In genomic region chr7:117157121-117157870, GRCh38 we compare ENCODE assay signal across 9 cellular contexts.
A peak's percentile ranks its signal among the peaks of the same experiment; 100 is the strongest.
DNase-seq lines count a peak whose midpoint lies in the region; ATAC-seq, FAIRE-seq and TF ChIP-seq lines count a peak whose summit lies in the region.
"Had no signal": no experiment of that assay in that cellular context is flagged by ENCODE, and none has a peak within 500 bp of the region (broad histone marks: within the 10 kb centered on the region; RNA-seq: fewer than 3 reads in every experiment).

No MANE protein-coding gene starts in this region.

- no peaks in the 10 kb centered on the region for H4K20me1 ChIP-seq in Loucy (ENCODE audit: insufficient read depth, low read length, poor library complexity, severe bottlenecking)

- TF ChIP-seq EP300 in A549 (IDR thresholded peaks at IDR 0.05): no peak

- TF ChIP-seq POLR2A in A549 (IDR thresholded peaks at IDR 0.05; ENCODE audit: low read length): no peak

- no peak overlapping the region for H3K27ac Mint-ChIP-seq in CD8-positive, alpha-beta memory T cell

- H3K4me1 Mint-ChIP-seq in CD8-positive, alpha-beta memory T cell: no peaks in the 10 kb centered on the region

- no peaks in the 10 kb centered on the region for H3K36me3 Mint-ChIP-seq in CD8-positive, alpha-beta memory T cell

- H3K27me3 Mint-ChIP-seq in CD8-positive, alpha-beta memory T cell: no peaks in the 10 kb centered on the region

- H3K27ac ChIP-seq in A549 (peak overlapping the region in 1 of 2 experiments; percentile 58; a peak in 2 of 6 replicates), caudate nucleus (ENCODE audit: low read depth, low read length) (no peak overlapping the region)
- no peak overlapping the region for H3K27ac ChIP-seq in CD8-positive, alpha-beta memory T cell (ENCODE audit: low read depth, low read length)

- POLR2A ChIA-PET in A549 (lab: Yijun Ruan, JAX): no interaction called here
- POLR2A ChIA-PET in CD8-positive, alpha-beta memory T cell (lab: Charles Lee): no interaction called here

- H3K79me2 ChIP-seq in Loucy (ENCODE audit: insufficient read depth, low read length): no peaks in the 10 kb centered on the region

- 53% methylated on average over 4 of the region's 4 CpGs for WGBS in A549 (ENCODE audit: missing lambda C conversion rate)

- H3K4me2 ChIP-seq in A549: peak overlapping the region; percentile 48
- H3K4me2 ChIP-seq in Loucy (ENCODE audit: low read depth, low read length, poor library complexity, severe bottlenecking): no peak overlapping the region

- H3F3A ChIP-seq in Loucy (ENCODE audit: low read depth): no peaks in the 10 kb centered on the region

- no peak overlapping the region for H2AFZ ChIP-seq in Loucy (ENCODE audit: low read length)

- no peaks in the 10 kb centered on the region for H3K9me3 Mint-ChIP-seq in CD8-positive, alpha-beta memory T cell

- ATAC-seq in A549 (peak; percentile 76 to 90), left lobe of liver (peak; percentile 95), HG02759 (IDR thresholded peaks at IDR 0.05; ENCODE audit: unreplicated experiment) (no peak)

- TF ChIP-seq CTCF in A549 (IDR thresholded peaks at IDR 0.05) (peak; percentile 26; the same call in 2 of the 3 replicates), Loucy (conservative IDR thresholded peaks at IDR 0.05; ENCODE audit: low read length) (peak; percentile 34)

- H3K27me3 ChIP-seq in Loucy (ENCODE audit: insufficient read depth, low read length, poor library complexity, severe bottlenecking): no peaks in the 10 kb centered on the region
- H3K27me3 ChIP-seq in CD8-positive, alpha-beta memory T cell (ENCODE audit: insufficient read depth, low read length, poor library complexity, severe bottlenecking): no peaks in the 10 kb centered on the region

- H3K4me1 ChIP-seq in A549 (peaks cover 36% of the 10 kb centered on the region), Loucy (ENCODE audit: insufficient read depth, low read length, poor library complexity, severe bottlenecking) (peaks cover 4% of the 10 kb centered on the region)
- no peaks in the 10 kb centered on the region for H3K4me1 ChIP-seq in CD8-positive, alpha-beta memory T cell (ENCODE audit: insufficient read depth, low read length)

- no peak for FAIRE-seq in A549 (lab: Jason Lieb, UNC)

- TF ChIP-seq RAD21 in A549 (conservative IDR thresholded peaks at IDR 0.05 in 1 of 2, IDR thresholded peaks at IDR 0.05 in 1 of 2): 0 out of 5 replicates have a peak, but pooled peaks of 1 of the 2 experiments have one; percentile 1

- no peaks in the 10 kb centered on the region for H3K9me2 ChIP-seq in Loucy (replicated peaks; ENCODE audit: low read depth, low read length)

- DNase-seq in A549 (ENCODE audit: low read depth in 1 of 2, low spot score in 1 of 2) (peak; percentile 17 to 37), caudate nucleus (lab: John Stamatoyannopoulos, UW) (peak in 49 of 61 donors; percentile 1 to 84 (median 21)), left lobe of liver (ENCODE audit: low spot score) (peak; percentile 76)
- DNase-seq in stimulated activated CD4-positive, alpha-beta T cell treated with anti-CD3 and anti-CD28 coated beads, Interleukin-4, amount 100 ng/mL, for 24 hours: no peak
- no peak for DNase-seq in stimulated activated CD4-positive, alpha-beta T cell treated with anti-CD3 and anti-CD28 coated beads, Interleukin-15, amount 100 ng/mL, for 24 hours
- no peak for DNase-seq in CD8-positive, alpha-beta memory T cell
- DNase-seq: Calu3 had no signal

- H3K9me3 ChIP-seq in A549: no peaks in the 10 kb centered on the region
- H3K9me3 ChIP-seq in Loucy (ENCODE audit: insufficient read depth, low read depth, low read length): no peaks in the 10 kb centered on the region
- no peaks in the 10 kb centered on the region for H3K9me3 ChIP-seq in CD8-positive, alpha-beta memory T cell (ENCODE audit: low read length)

- no peak overlapping the region for H3K9ac ChIP-seq in Loucy (ENCODE audit: low read depth, low read length, poor library complexity, severe bottlenecking)

- no peak overlapping the region for H3K4me3 Mint-ChIP-seq in CD8-positive, alpha-beta memory T cell

- no peak overlapping the region for H3K4me3 ChIP-seq in A549
- no peak overlapping the region for H3K4me3 ChIP-seq in Loucy (ENCODE audit: low read length, poor library complexity, severe bottlenecking)
- H3K4me3 ChIP-seq in CD8-positive, alpha-beta memory T cell (ENCODE audit: low read length): no peak overlapping the region

- H3K36me3 ChIP-seq in Loucy (ENCODE audit: insufficient read depth, low read length): no peaks in the 10 kb centered on the region
- H3K36me3 ChIP-seq in CD8-positive, alpha-beta memory T cell (ENCODE audit: insufficient read depth, low read length): no peaks in the 10 kb centered on the region

- CTCF ChIA-PET in A549 (lab: Yijun Ruan, JAX): interaction anchor here (0.7 to 1.2 kb wide), 5 partner anchors 11 to 23 kb away, joined by 3 to 5 read pairs (median 3); no protein-coding TSS in a partner anchor
- CTCF ChIA-PET in CD8-positive, alpha-beta memory T cell (lab: Charles Lee): no interaction called here

TF ChIP-seq in A549, 52 proteins besides CTCF, POLR2A, EP300 and RAD21:
- TF ChIP-seq MAZ (IDR thresholded peaks at IDR 0.05; ENCODE audit: borderline replicate concordance, low read depth, low read length) (no peak), BHLHE40 (IDR thresholded peaks at IDR 0.05; ENCODE audit: low read depth, low read length) (no peak), KDM1A (IDR thresholded peaks at IDR 0.05; ENCODE audit: low read depth) (no peak), PHF8 (IDR thresholded peaks at IDR 0.05; ENCODE audit: borderline replicate concordance, low read depth) (no peak), JUNB (IDR thresholded peaks at IDR 0.05) (no peak), JUN (IDR thresholded peaks at IDR 0.05) (no peak), RCOR1 (IDR thresholded peaks at IDR 0.05; ENCODE audit: low read depth, low read length) (no peak), KDM5A (IDR thresholded peaks at IDR 0.05) (no peak), ZSCAN20 (CRISPR knock-in tag; IDR thresholded peaks at IDR 0.05) (no peak), EHMT2 (IDR thresholded peaks at IDR 0.05; ENCODE audit: low read depth) (no peak), FOXS1 (CRISPR knock-in tag; IDR thresholded peaks at IDR 0.05) (no peak), MAFK (IDR thresholded peaks at IDR 0.05; ENCODE audit: partially characterized antibody) (no peak), ESRRA (IDR thresholded peaks at IDR 0.05; ENCODE audit: borderline replicate concordance, low read length) (no peak), REST (IDR thresholded peaks at IDR 0.05) (no peak), RARB (CRISPR knock-in tag; IDR thresholded peaks at IDR 0.05) (no peak)

Comparison
In these comparisons a context has a peak if more than half of its experiments do, and no peak if none do; other contexts are left out.
1. DNase-seq: peak in A549 (2 of 2), caudate nucleus (49 of 61) and left lobe of liver (single experiment); none in stimulated activated CD4-positive, alpha-beta T cell treated with anti-CD3 and anti-CD28 coated beads, Interleukin-4, amount 100 ng/mL, for 24 hours (single experiment), stimulated activated CD4-positive, alpha-beta T cell treated with anti-CD3 and anti-CD28 coated beads, Interleukin-15, amount 100 ng/mL, for 24 hours (single experiment) and CD8-positive, alpha-beta memory T cell (0 of 5).